10 cellular contexts compared by ENCODE assay signal in the genomic region with DNA sequence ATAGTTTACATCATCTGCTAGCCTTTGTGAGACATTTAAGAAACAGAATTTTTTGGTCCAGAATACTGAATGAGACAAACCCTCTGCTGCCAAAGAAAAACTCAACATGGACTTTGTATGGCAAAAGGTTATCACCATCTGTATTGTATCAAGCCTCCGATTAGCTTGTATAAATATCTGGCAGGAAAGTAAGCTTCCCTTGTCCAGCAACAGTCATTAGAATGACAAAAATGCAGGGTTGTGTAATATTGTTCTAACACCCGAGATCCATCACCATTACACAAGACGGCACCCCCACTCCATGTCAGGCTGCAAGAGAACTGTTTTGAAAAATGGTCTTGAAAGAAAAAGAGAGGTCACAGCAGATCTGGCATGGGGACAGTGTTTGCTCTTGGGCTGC. TPM values are rescaled to one million over a fixed set of nuclear protein-coding genes. Genes with fewer than 3 reads are reported as not detected.
DNase-seq lines count a peak whose midpoint lies in the region; ATAC-seq and TF ChIP-seq lines count a peak whose summit lies in the region.
"Had no signal": no experiment of that assay in that cellular context is flagged by ENCODE, and none has a peak within 500 bp of the region (broad histone marks: within the 10 kb centered on the region; RNA-seq: fewer than 3 reads in every experiment).

No MANE protein-coding gene starts in this region.

- no TSS peak for BruUV-seq in PC-9 (replicated peaks; lab: Mats Ljungman, UMichigan)

- intact Hi-C loops in PC-9 (cut with micrococcal nuclease; ENCODE audit: unreplicated experiment): no loop called here
- intact Hi-C loops in esophagus squamous epithelium (cut with DNase I): no loop called here
- intact Hi-C loops in CD14-positive monocyte (cut with micrococcal nuclease): no loop called here

- no peaks in the 10 kb centered on the region for H3K36me3 ChIP-seq in PC-9 (ENCODE audit: low read depth)
- no peaks in the 10 kb centered on the region for H3K36me3 ChIP-seq in esophagus squamous epithelium
- H3K36me3 ChIP-seq in upper lobe of left lung: no peaks in the 10 kb centered on the region

- H3K4me3 ChIP-seq in PC-9: 0 out of 2 replicates have a peak overlapping the region, but pooled peaks have one; percentile 10
- no peak overlapping the region for H3K4me3 ChIP-seq in esophagus squamous epithelium
- H3K4me3 ChIP-seq in upper lobe of left lung: no peak overlapping the region

- H3F3A ChIP-seq in PC-9 (ENCODE audit: insufficient read depth, low read depth): peaks cover 8% of the 10 kb centered on the region; the same call in 1 of the 2 replicates

- 12 to 24% methylated on average over 3 of the region's 3 CpGs for WGBS in esophagus squamous epithelium, 2 donors
- 17 to 23% methylated on average over 3 of the region's 3 CpGs for whole genome bisulfite sequencing in upper lobe of left lung, 2 donors

- peak; percentile 87 to 92 for ATAC-seq in upper lobe of left lung (ENCODE audit: low FRiP score in 2 of 2)
- ATAC-seq in HG02970 (IDR thresholded peaks at IDR 0.05; ENCODE audit: low FRiP score, unreplicated experiment): no peak

- H2AFZ ChIP-seq in PC-9: no peak overlapping the region

- TF ChIP-seq CTCF in PC-9 (conservative IDR thresholded peaks at IDR 0.05) (no peak), esophagus squamous epithelium (IDR thresholded peaks at IDR 0.05) (no peak), mesothelial cell of epicardium (IDR thresholded peaks at IDR 0.05; ENCODE audit: unreplicated experiment) (no peak), upper lobe of left lung (IDR thresholded peaks at IDR 0.05) (no peak), CD14-positive monocyte (IDR thresholded peaks at IDR 0.05) (no peak)

- H3K27ac Mint-ChIP-seq in mesothelial cell of epicardium: peak overlapping the region; percentile 89
- no peak overlapping the region for H3K27ac Mint-ChIP-seq in CD14-positive monocyte
- H3K27ac Mint-ChIP-seq: activated naive CD8-positive, alpha-beta T cell treated with anti-CD3 and anti-CD28 coated beads for 36 hours had no signal

- TF ChIP-seq POLR2A in esophagus squamous epithelium (IDR thresholded peaks at IDR 0.05) (no peak), upper lobe of left lung (IDR thresholded peaks at IDR 0.05) (no peak)

- H3K4me1 ChIP-seq in PC-9 (replicated peaks; ENCODE audit: insufficient read depth) (peaks cover 17% of the 10 kb centered on the region), esophagus squamous epithelium (peaks cover 0 to 9% (median 3%) of the 10 kb centered on the region in 3 donors), upper lobe of left lung (peaks cover 0 to 4% (median 0%) of the 10 kb centered on the region in 4 donors)

- H3K9me3 ChIP-seq in PC-9 (ENCODE audit: insufficient read depth, low read depth) (no peaks in the 10 kb centered on the region), esophagus squamous epithelium (no peaks in the 10 kb centered on the region), upper lobe of left lung (no peaks in the 10 kb centered on the region)

- H3K4me1 Mint-ChIP-seq in mesothelial cell of epicardium (peaks cover 48% of the 10 kb centered on the region), CD14-positive monocyte (no peaks in the 10 kb centered on the region)
- H3K4me1 Mint-ChIP-seq: activated naive CD8-positive, alpha-beta T cell treated with anti-CD3 and anti-CD28 coated beads for 36 hours had no signal

- no peaks in the 10 kb centered on the region for H3K79me2 ChIP-seq in PC-9 (ENCODE audit: low read depth)

- H3K27me3 ChIP-seq in PC-9 (ENCODE audit: insufficient read depth, low read depth) (no peaks in the 10 kb centered on the region), esophagus squamous epithelium (no peaks in the 10 kb centered on the region), upper lobe of left lung (no peaks in the 10 kb centered on the region)

- POLR2A ChIA-PET in PC-9 (lab: Charles Lee; ENCODE audit: unreplicated experiment): interaction anchor here (0.7 kb wide), 1 partner anchor 835 kb away, joined by 3 read pairs; no protein-coding TSS in a partner anchor

- H3K4me3 Mint-ChIP-seq in mesothelial cell of epicardium: peak overlapping the region; percentile 2
- H3K4me3 Mint-ChIP-seq in CD14-positive monocyte: no peak overlapping the region
- H3K4me3 Mint-ChIP-seq: activated naive CD8-positive, alpha-beta T cell treated with anti-CD3 and anti-CD28 coated beads for 36 hours had no signal

- peak in 1 of 4 donors; percentile 57 for TF ChIP-seq EP300 in upper lobe of left lung (IDR thresholded peaks at IDR 0.05)

- CTCF ChIA-PET in PC-9 (lab: Charles Lee): no interaction called here

- H3K27ac ChIP-seq in PC-9: peak overlapping the region; percentile 29
- peak overlapping the region in 3 of 4 donors; percentile 37 to 61 (median 56) for H3K27ac ChIP-seq in esophagus squamous epithelium
- H3K27ac ChIP-seq in upper lobe of left lung: no peak overlapping the region

- DNase-seq in PC-9: peak; percentile 37 to 90
- DNase-seq in esophagus squamous epithelium (lab: John Stamatoyannopoulos, UW): no peak
- peak in 1 of 2 experiments; percentile 42 for DNase-seq in mesothelial cell of epicardium (ENCODE audit: low spot score in 2 of 2, unreplicated experiment in 2 of 2)
- peak in 1 of 2 donors; percentile 36 for DNase-seq in upper lobe of left lung
- no peak for DNase-seq in NCI-H2081 treated with DMSO at 0.1 percent for 48 hours (lab: John Stamatoyannopoulos, UW)
- no peak for DNase-seq in CD14-positive monocyte (ENCODE audit: low spot score)
- DNase-seq: activated naive CD8-positive, alpha-beta T cell treated with anti-CD3 and anti-CD28 coated beads for 36 hours; hippocampal formation; RPMI8226 had no signal

- H3K9me3 Mint-ChIP-seq in mesothelial cell of epicardium (peaks cover 3% of the 10 kb centered on the region), CD14-positive monocyte (peaks cover 2 to 14% (median 6%) of the 10 kb centered on the region in 7 donors)

- H3K36me3 Mint-ChIP-seq in mesothelial cell of epicardium (peaks cover 5% of the 10 kb centered on the region), CD14-positive monocyte (no peaks in the 10 kb centered on the region)
- H3K36me3 Mint-ChIP-seq: activated naive CD8-positive, alpha-beta T cell treated with anti-CD3 and anti-CD28 coated beads for 36 hours had no signal

- H3K27me3 Mint-ChIP-seq in mesothelial cell of epicardium (ENCODE audit: low read depth) (no peaks in the 10 kb centered on the region), CD14-positive monocyte (ENCODE audit: low read depth in 3 of 3) (peaks cover 2 to 5% (median 3%) of the 10 kb centered on the region in 3 donors)

- H4K20me1 ChIP-seq in PC-9 (ENCODE audit: insufficient read depth): no peaks in the 10 kb centered on the region

- H3K4me2 ChIP-seq in PC-9: peak overlapping the region; percentile 52

- H3K9me2 ChIP-seq in PC-9 (ENCODE audit: insufficient read depth): no peaks in the 10 kb centered on the region; the same call in 1 of the 2 replicates

RNA-seq across cellular contexts. Expression of gene SVEP1, which starts 23.6 kb away (rescaled TPM):
- total RNA-seq in PC-9 (2021): 2.9 and 3.3 TPM in 2 replicates
- total RNA-seq in esophagus squamous epithelium: 10 to 100 TPM in 2 of 4 donors, 1 to 10 TPM in 1, under 1 TPM in 1; 0.99 to 31.7 (median 7.9) TPM
- 44.5 to 47.2 TPM (median 45.2 TPM) in 3 replicates for total RNA-seq in mesothelial cell of epicardium
- 10 to 100 TPM; 25.4 to 54.5 (median 33.0) TPM for total RNA-seq in upper lobe of left lung
- not detected for polyA plus RNA-seq in CD14-positive monocyte
- total RNA-seq: activated naive CD8-positive, alpha-beta T cell treated with anti-CD3 and anti-CD28 coated beads for 36 hours had no signal

Comparison
In these comparisons a context has a peak if more than half of its experiments do, and no peak if none do; other contexts are left out.
1. DNase-seq: peak in PC-9 (2 of 2); none in esophagus squamous epithelium (single experiment), NCI-H2081 treated with DMSO at 0.1 percent for 48 hours (single experiment) and CD14-positive monocyte (single experiment).
2. H3K27ac ChIP-seq: peak in PC-9 (single experiment) and esophagus squamous epithelium (3 of 4); none in upper lobe of left lung (0 of 4).